Comparison of ENCODE assay signal across 23 cellular contexts in the genomic region with DNA sequence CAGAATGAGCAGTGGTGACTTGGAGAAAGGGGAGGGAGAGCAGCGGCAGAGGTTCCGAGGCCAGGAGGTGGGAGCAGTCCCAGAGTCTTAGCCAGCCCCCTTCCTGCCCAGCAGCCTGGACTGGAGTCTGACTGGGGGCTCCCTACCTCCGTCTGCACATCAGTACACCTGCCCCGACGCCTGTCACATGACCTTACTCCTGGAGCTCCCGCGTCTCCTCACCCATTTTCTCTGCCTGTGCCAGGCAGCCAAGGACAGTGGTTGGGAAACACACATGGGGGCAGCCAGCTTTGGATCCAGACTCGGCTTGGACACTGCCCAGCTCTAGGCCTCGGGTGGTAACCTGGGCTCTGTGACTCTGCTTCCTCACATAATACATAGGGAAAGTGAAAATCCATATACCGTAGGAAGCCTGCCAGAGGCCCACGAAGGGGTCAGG. TPM values are rescaled to one million over a fixed set of nuclear protein-coding genes. Genes with fewer than 3 reads are reported as not detected.
DNase-seq lines count a peak whose midpoint lies in the region; ATAC-seq, FAIRE-seq and TF ChIP-seq lines count a peak whose summit lies in the region.
"Had no signal": no experiment of that assay in that cellular context is flagged by ENCODE, and none has a peak within 500 bp of the region (broad histone marks: within the 10 kb centered on the region; RNA-seq: fewer than 3 reads in every experiment).

No MANE protein-coding gene starts in this region.

- H3K9me3 ChIP-seq in BLaER1: no peaks in the 10 kb centered on the region
- no peaks in the 10 kb centered on the region for H3K9me3 ChIP-seq in kidney (ENCODE audit: control insufficient read depth in 1 of 2, low read length in 2 of 2)
- H3K9me3 ChIP-seq in sigmoid colon: no peaks in the 10 kb centered on the region
- H3K9me3 ChIP-seq in gastrocnemius medialis: no peaks in the 10 kb centered on the region
- H3K9me3 ChIP-seq: Peyer's patch had no signal

- H3K4me1 ChIP-seq in BLaER1 (peaks cover 30% of the 10 kb centered on the region), kidney (ENCODE audit: control insufficient read depth in 1 of 2, insufficient read depth in 1 of 2, low read depth in 1 of 2, low read length in 2 of 2) (no peaks in the 10 kb centered on the region), sigmoid colon (no peaks in the 10 kb centered on the region), gastrocnemius medialis (no peaks in the 10 kb centered on the region)
- H3K4me1 ChIP-seq: Peyer's patch had no signal

- H3K36me3 Mint-ChIP-seq in activated T-cell treated with anti-CD3 and anti-CD28 coated beads, Interleukin-2, amount 50 U/mL, for 24 hours (ENCODE audit: low read depth): no peaks in the 10 kb centered on the region

- intact Hi-C loops in kidney (cut with DNase I): no loop called here
- intact Hi-C loops in sigmoid colon (cut with DNase I): no loop called here
- intact Hi-C loops in gastrocnemius medialis (cut with DNase I; ENCODE audit: low total_unique reads): no loop called here

- H3K36me3 ChIP-seq in BLaER1: no peaks in the 10 kb centered on the region
- no peaks in the 10 kb centered on the region for H3K36me3 ChIP-seq in kidney (ENCODE audit: control insufficient read depth in 1 of 2, insufficient read depth in 2 of 2, low read length in 2 of 2)
- no peaks in the 10 kb centered on the region for H3K36me3 ChIP-seq in sigmoid colon
- no peaks in the 10 kb centered on the region for H3K36me3 ChIP-seq in gastrocnemius medialis
- H3K36me3 ChIP-seq: Peyer's patch had no signal

- FAIRE-seq in kidney (lab: Jason Lieb, UNC): no peak
- FAIRE-seq: H54 had no signal

- no peak for TF ChIP-seq EP300 in sigmoid colon (IDR thresholded peaks at IDR 0.05)

- no peaks in the 10 kb centered on the region for H3K27me3 Mint-ChIP-seq in activated T-cell treated with anti-CD3 and anti-CD28 coated beads, Interleukin-2, amount 50 U/mL, for 24 hours

- H4K20me1 ChIP-seq in BLaER1: peaks cover 16% of the 10 kb centered on the region; the same call in 1 of the 2 replicates

- H3K4me3 ChIP-seq in BLaER1: no peak overlapping the region
- H3K4me3 ChIP-seq in kidney (ENCODE audit: low read length in 2 of 2): no peak overlapping the region
- no peak overlapping the region for H3K4me3 ChIP-seq in sigmoid colon
- no peak overlapping the region for H3K4me3 ChIP-seq in gastrocnemius medialis
- H3K4me3 ChIP-seq: Peyer's patch had no signal

- no peaks in the 10 kb centered on the region for H3K9me3 Mint-ChIP-seq in activated T-cell treated with anti-CD3 and anti-CD28 coated beads, Interleukin-2, amount 50 U/mL, for 24 hours

- H3K27me3 ChIP-seq in BLaER1 (peaks cover 20% of the 10 kb centered on the region), sigmoid colon (peaks cover 0 to 61% (median 34%) of the 10 kb centered on the region in 3 donors), gastrocnemius medialis (peaks cover 18 to 25% (median 22%) of the 10 kb centered on the region in 3 donors)
- H3K27me3 ChIP-seq: Peyer's patch had no signal

- H3K27ac Mint-ChIP-seq in activated T-cell treated with anti-CD3 and anti-CD28 coated beads, Interleukin-2, amount 50 U/mL, for 24 hours: no peak overlapping the region

- ATAC-seq in gastrocnemius medialis: no peak

- WGBS in sigmoid colon, 2 donors: 71 to 82% methylated on average over 11 of the region's 11 CpGs

- H3K4me1 Mint-ChIP-seq in activated T-cell treated with anti-CD3 and anti-CD28 coated beads, Interleukin-2, amount 50 U/mL, for 24 hours (ENCODE audit: low read depth): peaks cover 10% of the 10 kb centered on the region

- TF ChIP-seq CTCF in kidney (IDR thresholded peaks at IDR 0.05; ENCODE audit: borderline replicate concordance, extremely low read depth, insufficient read depth): no peak
- TF ChIP-seq CTCF in sigmoid colon (IDR thresholded peaks at IDR 0.05): no peak
- no peak for TF ChIP-seq CTCF in gastrocnemius medialis (IDR thresholded peaks at IDR 0.05 in 4 of 5, conservative IDR thresholded peaks at IDR 0.05 in 1 of 5)

- in situ Hi-C loops in gastrocnemius medialis (cut with MboI; ENCODE audit: low sequenced_read_pairs in 4 of 4): no loop called here

- H3K27ac ChIP-seq in BLaER1: no peak overlapping the region
- H3K27ac ChIP-seq in kidney (ENCODE audit: low read depth in 2 of 2, low read length in 2 of 2): no peak overlapping the region
- no peak overlapping the region for H3K27ac ChIP-seq in sigmoid colon
- H3K27ac ChIP-seq in gastrocnemius medialis: no peak overlapping the region
- H3K27ac ChIP-seq: Peyer's patch had no signal

- H3K4me3 Mint-ChIP-seq in activated T-cell treated with anti-CD3 and anti-CD28 coated beads, Interleukin-2, amount 50 U/mL, for 24 hours: no peak overlapping the region

- DNase-seq in activated T-cell treated with anti-CD3 and anti-CD28 coated beads, Interleukin-2, amount 50 U/mL, for 24 hours: peak; percentile 19
- DNase-seq in activated T-cell treated with anti-CD3 and anti-CD28 coated beads for 4 hours (no peak), kidney (peak; percentile 53), sigmoid colon (peak; percentile 22), SHP77 (lab: John Stamatoyannopoulos, UW) (no peak), gastrocnemius medialis (no peak), NOMO-1 (lab: John Stamatoyannopoulos, UW; ENCODE audit: unreplicated experiment in 2 of 2) (no peak)
- DNase-seq: 8988T, DMS79 treated with DMSO at 0.1 percent for 48 hours, IMR-90, Karpas-422, MM.1S, NCI-H1092 treated with DMSO at 0.1 percent for 48 hours, NCI-H2081 treated with DMSO at 0.1 percent for 48 hours, NCI-H2227 treated with DMSO at 0.1 percent for 48 hours, NCI-H524, SIG-M5 had no signal

- H3K9ac ChIP-seq in BLaER1: no peak overlapping the region
- no peak overlapping the region for H3K9ac ChIP-seq in kidney (ENCODE audit: low read length in 2 of 2)

- H3K4me2 ChIP-seq in BLaER1: peak overlapping the region; percentile 57

- no peak for TF ChIP-seq POLR2A in sigmoid colon (IDR thresholded peaks at IDR 0.05)
- no peak for TF ChIP-seq POLR2A in gastrocnemius medialis (IDR thresholded peaks at IDR 0.05)

RNA-seq across cellular contexts. Expression of a gene that starts 16.9 kb away (rescaled TPM):
- total RNA-seq in kidney: not detected
- not detected for polyA plus RNA-seq in kidney (ENCODE audit: insufficient read depth, low read depth, low replicate concordance)
- not detected for total RNA-seq in sigmoid colon
- not detected for polyA plus RNA-seq in sigmoid colon
- total RNA-seq in gastrocnemius medialis: not detected
- total RNA-seq: G401, HT-29, IMR-90, Peyer's patch had no signal
- polyA plus RNA-seq: BJ, IMR-90 had no signal

RNA-seq across cellular contexts. Expression of a gene that starts 30.9 kb away (rescaled TPM):
- total RNA-seq in kidney (21.9 TPM), sigmoid colon (1 to 10 TPM in 1 of 4 donors, under 1 TPM in 3; 0.14 to 1.1 (median 0.60) TPM), gastrocnemius medialis (under 1 TPM; 0.03 to 0.19 (median 0.17) TPM)
- polyA plus RNA-seq in kidney (ENCODE audit: insufficient read depth, low read depth, low replicate concordance) (3.0 TPM), sigmoid colon (1 to 10 TPM in 1 of 3 donors, under 1 TPM in 2; under 0.01 to 1.7 (median 0.46) TPM)
- total RNA-seq: HT-29, IMR-90 had no signal

Comparison
In these comparisons a context has a peak if more than half of its experiments do, and no peak if none do; other contexts are left out.
1. DNase-seq: peak in activated T-cell treated with anti-CD3 and anti-CD28 coated beads, Interleukin-2, amount 50 U/mL, for 24 hours (single experiment), kidney (single experiment) and sigmoid colon (single experiment); none in activated T-cell treated with anti-CD3 and anti-CD28 coated beads for 4 hours (single experiment), SHP77 (0 of 2), gastrocnemius medialis (0 of 2) and NOMO-1 (0 of 2).
2. RNA of a gene that starts 30.9 kb away (total RNA-seq): 21.9 TPM in kidney (single experiment); 0.14 to 1.1 TPM in sigmoid colon and 0.03 to 0.19 TPM in gastrocnemius medialis; every median in the first group is over 10 times any median in the second.